ENCODE assay signal across 18 cellular contexts in the genomic region with DNA sequence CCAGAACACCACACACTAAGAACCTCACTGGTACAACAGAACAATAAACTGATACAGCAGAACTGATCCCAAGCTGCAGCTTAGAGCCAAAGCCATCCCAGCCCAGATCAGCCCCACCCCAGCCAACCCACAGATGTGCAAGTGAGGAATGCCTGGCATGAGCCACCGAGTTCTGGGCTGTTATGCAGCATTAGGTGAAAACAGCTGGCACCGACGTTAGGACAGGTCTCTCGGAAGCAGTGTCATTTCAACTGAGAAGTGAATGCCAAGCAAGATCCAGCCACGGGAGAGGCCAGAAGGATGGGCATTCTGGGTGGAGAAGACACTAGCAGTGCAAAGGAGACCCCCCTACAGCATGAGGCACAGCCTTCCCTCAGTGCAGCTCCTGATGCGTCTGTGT. TPM values are rescaled to one million over a fixed set of nuclear protein-coding genes. Genes with fewer than 3 reads are reported as not detected.
A peak's percentile ranks its signal among the peaks of the same experiment; 100 is the strongest.
DNase-seq lines count a peak whose midpoint lies in the region; ATAC-seq lines count a peak whose summit lies in the region.
"Had no signal": no experiment of that assay in that cellular context is flagged by ENCODE, and none has a peak within 500 bp of the region (broad histone marks: within the 10 kb centered on the region; RNA-seq: fewer than 3 reads in every experiment).

No MANE protein-coding gene starts in this region.

- peak overlapping the region; percentile 66 for H3K27ac Mint-ChIP-seq in T-helper 17 cell

- no peaks in the 10 kb centered on the region for H3K9me3 ChIP-seq in T-helper 17 cell (ENCODE audit: control insufficient read depth, low read length, poor library complexity, severe bottlenecking)

- H3K36me3 Mint-ChIP-seq in T-helper 17 cell (ENCODE audit: low read depth), result no peaks in the 10 kb centered on the region

- no peak overlapping the region for H3K4me3 Mint-ChIP-seq in T-helper 17 cell

- peaks cover 23% of the 10 kb centered on the region for H3K4me1 Mint-ChIP-seq in T-helper 17 cell

- H3K27me3 Mint-ChIP-seq in T-helper 17 cell, result no peaks in the 10 kb centered on the region
- H3K27me3 Mint-ChIP-seq: IgD-negative memory B cell had no signal

- DNase-seq in AG20443 (ENCODE audit: low spot score), result peak; percentile 48
- DNase-seq in T-helper 17 cell, result no peak
- DNase-seq in hippocampal formation (lab: John Stamatoyannopoulos, UW), result peak; percentile 47 to 53
- peak; percentile 55 for DNase-seq in pons (ENCODE audit: low spot score)
- no peak for DNase-seq in RPMI8226
- DNase-seq in AG08396 (ENCODE audit: low spot score), result no peak
- no peak for DNase-seq in iPS-NIHi7 (ENCODE audit: extremely low spot score)
- DNase-seq: DND-41, Kasumi-1, MM.1S, NCI-H1092, NCI-H1436 treated with DMSO at 0.1 percent for 48 hours, NCI-H2029, NCI-H345, NCI-H524 treated with DMSO at 0.1 percent for 48 hours, PC-3 had no signal

- ATAC-seq in T-helper 17 cell, result no peak
- ATAC-seq in activated CD4-positive, CD25-positive, alpha-beta regulatory T cell treated with anti-CD3 and anti-CD28 coated beads, Interleukin-2, amount 50 U/mL, for 24 hours, result no peak
- ATAC-seq: PC-3 had no signal

RNA-seq across cellular contexts. Expression of gene ADCY3, which starts 38.9 kb away (rescaled TPM):
- 10 to 100 TPM; 40.7 to 59.3 TPM for total RNA-seq in T-helper 17 cell

Comparison
In these comparisons a context has a peak if more than half of its experiments do, and no peak if none do; other contexts are left out.
1. DNase-seq: peak in AG20443 (single experiment), hippocampal formation (2 of 2) and pons (single experiment); none in T-helper 17 cell (0 of 3), RPMI8226 (single experiment), AG08396 (single experiment) and iPS-NIHi7 (single experiment).